In genomic region chr7:11054033-11054432, GRCh38 we compare ENCODE assay signal across 25 cellular contexts.
"Had no signal": no experiment of that assay in that cellular context is flagged by ENCODE, and none has a peak within 500 bp of the region (broad histone marks: within the 10 kb centered on the region; RNA-seq: fewer than 3 reads in every experiment).

No MANE protein-coding gene starts in this region.

- H2AFZ ChIP-seq: neural progenitor cell, parathyroid adenoma had no signal

- H3K27me3 ChIP-seq: neural progenitor cell, ovary, stomach, thyroid gland, tibial nerve, upper lobe of left lung, vagina had no signal

- H3K9me3 ChIP-seq: ovary, psoas muscle, stomach, thoracic aorta, thyroid gland, tibial nerve, upper lobe of left lung, vagina had no signal

- H3K4me2 ChIP-seq: neural progenitor cell had no signal

- H3K4me1 ChIP-seq: neural progenitor cell, parathyroid adenoma, psoas muscle, stomach, thyroid gland, upper lobe of left lung, vagina had no signal

- H3K27ac ChIP-seq: neural progenitor cell, ovary, parathyroid adenoma, psoas muscle, skin epidermis, stomach, thoracic aorta, thyroid gland, tibial nerve, upper lobe of left lung, vagina had no signal

- ATAC-seq: natural killer cell; psoas muscle; right cardiac atrium; sciatic nerve; stimulated activated effector memory CD8-positive, alpha-beta T cell treated with anti-CD3 and anti-CD28 coated beads, Interleukin-12 subunit alpha, Interleukin-12 subunit beta, amount 100 ng/mL, for 72 hours; stimulated activated naive B cell treated with anti-CD40 and anti-IgM and Interleukin-4, amounts not matched to agents 10 μg/mL and 1 μg/mL and 100 μg/mL, for 72 hours had no signal

- H3K36me3 ChIP-seq: neural progenitor cell, ovary, thyroid gland, vagina had no signal

- DNase-seq: natural killer cell; occipital lobe; ovary; posterior cingulate gyrus; psoas muscle; right cardiac atrium; stimulated activated CD4-positive, alpha-beta T cell treated with anti-CD3 and anti-CD28 coated beads, Interleukin-15, amount 100 ng/mL, for 24 hours; stimulated activated CD4-positive, alpha-beta T cell treated with anti-CD3 and anti-CD28 coated beads, Interleukin-2, amount 100 ng/mL, for 24 hours; stimulated activated CD4-positive, alpha-beta T cell treated with anti-CD3 and anti-CD28 coated beads, Interleukin-2, amount 100 ng/mL, for 48 hours; stimulated activated CD4-positive, alpha-beta T cell treated with anti-CD3 and anti-CD28 coated beads, Interleukin-4, amount 100 ng/mL, for 24 hours; stimulated activated naive B cell treated with anti-CD40 and anti-IgM and Interleukin-4, amounts not matched to agents 10 μg/mL and 1 μg/mL and 100 μg/mL, for 72 hours; stimulated activated naive CD4-positive, alpha-beta T cell treated with Interleukin-2 at 50 U/mL for 16 hours; stomach; thyroid gland; trophoblast cell; upper lobe of left lung had no signal

- H3K4me3 ChIP-seq: neural progenitor cell, ovary, psoas muscle, skin epidermis, stomach, thoracic aorta, thyroid gland, tibial nerve, upper lobe of left lung, vagina had no signal

- H3K9ac ChIP-seq: neural progenitor cell, parathyroid adenoma had no signal

- FAIRE-seq: urothelium cell line had no signal

- H3K79me2 ChIP-seq: parathyroid adenoma had no signal
